Comparison of ENCODE assay signal across 1 cellular context in genomic region chr1:247008406-247008799, GRCh38.
TF ChIP-seq lines count a peak whose summit lies in the region.

No MANE protein-coding gene starts in this region.

TF ChIP-seq in H1, 55 proteins besides CTCF, POLR2A, EP300 and RAD21:
- no peak for TF ChIP-seq MAFK (IDR thresholded peaks at IDR 0.05; ENCODE audit: low read depth, low read length)
- TF ChIP-seq CEBPB (IDR thresholded peaks at IDR 0.05; ENCODE audit: low read depth, low read length), result 0 out of 2 replicates have a peak, but pooled peaks have one; percentile 1
TF ChIP-seq in H1: peak in this region for 1.
